Comparison of ENCODE assay signal across 10 cellular contexts in the genomic region with DNA sequence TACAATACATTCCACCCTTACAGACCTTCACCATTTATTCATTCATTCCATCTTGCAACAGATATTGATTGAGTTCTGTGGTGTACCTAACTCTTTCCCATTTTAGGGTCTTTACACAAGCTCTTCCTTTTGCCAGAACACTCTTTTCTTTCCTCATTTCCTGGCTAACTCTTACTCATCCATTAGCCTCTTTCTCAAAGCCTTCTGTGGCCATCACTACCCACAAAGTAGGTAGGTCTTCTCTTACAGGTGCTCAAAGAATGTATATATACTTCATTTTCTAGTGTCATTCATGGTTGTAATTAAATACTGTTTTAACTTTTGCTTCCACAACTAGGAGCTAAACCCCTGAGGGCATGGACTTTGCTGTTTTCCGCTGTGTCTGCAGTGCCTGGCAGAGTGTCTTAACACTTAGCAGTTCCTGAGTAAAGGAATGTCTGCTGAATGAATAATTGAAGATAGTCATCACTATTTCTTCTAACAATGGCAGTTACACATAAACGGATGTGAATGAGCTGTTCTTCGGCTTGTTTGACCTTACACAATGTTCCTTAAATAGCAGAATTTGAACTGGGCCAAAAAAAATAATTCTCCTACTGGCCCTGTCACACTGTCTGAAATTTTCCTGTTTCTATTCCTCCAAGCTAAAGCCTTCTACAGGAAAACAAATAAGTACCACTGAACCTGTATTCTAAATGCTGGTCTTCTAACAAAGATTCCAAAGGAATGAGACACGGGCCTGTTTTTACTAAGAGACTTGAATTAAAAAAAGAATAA. TPM values are rescaled to one million over a fixed set of nuclear protein-coding genes. Genes with fewer than 3 reads are reported as not detected.
DNase-seq lines count a peak whose midpoint lies in the region; ATAC-seq, FAIRE-seq and TF ChIP-seq lines count a peak whose summit lies in the region.
"Had no signal": no experiment of that assay in that cellular context is flagged by ENCODE, and none has a peak within 500 bp of the region (broad histone marks: within the 10 kb centered on the region; RNA-seq: fewer than 3 reads in every experiment).

No MANE protein-coding gene starts in this region.

- no peaks in the 10 kb centered on the region for H3K27me3 ChIP-seq in adrenal gland

- 37 to 47% (median 39%) methylated on average over 4 of the region's 4 CpGs for WGBS in adrenal gland, 4 donors

- peak overlapping the region in 4 of 5 donors; percentile 13 to 56 (median 36) for H3K27ac ChIP-seq in adrenal gland

- TF ChIP-seq CTCF in adrenal gland (IDR thresholded peaks at IDR 0.05) = no peak

- H3K4me3 ChIP-seq in adrenal gland (no peak overlapping the region), skeletal muscle cell (ENCODE audit: low read depth, low read length) (no peak overlapping the region)
- H3K4me3 ChIP-seq: K562 had no signal

- intact Hi-C loops in adrenal gland (cut with DNase I) = no loop called here

- no peak for TF ChIP-seq POLR2A in H54 (IDR thresholded peaks at IDR 0.05; ENCODE audit: low read depth, low read length)
- no peak for TF ChIP-seq POLR2A in adrenal gland (IDR thresholded peaks at IDR 0.05)

- peak; percentile 98 for FAIRE-seq in H54 (lab: Jason Lieb, UNC)
- FAIRE-seq: K562 had no signal

- DNase-seq in H54 (ENCODE audit: insufficient read length, low spot score) (peak; percentile 17), adrenal gland (peak in 5 of 7 donors; percentile 14 to 59 (median 17)), glomerular visceral epithelial cell (ENCODE audit: extremely low spot score) (peak; percentile 13), skeletal muscle cell (ENCODE audit: low read depth) (peak; percentile 74)
- no peak for DNase-seq in activated naive CD4-positive, alpha-beta T cell treated with anti-CD3 and anti-CD28 coated beads, Interleukin-2, amount 50 U/mL, for 16 hours
- DNase-seq in activated CD4-positive, CD25-positive, alpha-beta regulatory T cell treated with anti-CD3 and anti-CD28 coated beads, Interleukin-2, amount 50 U/mL, for 72 hours = no peak
- DNase-seq: activated naive CD4-positive, alpha-beta T cell treated with anti-CD3 and anti-CD28 coated beads, Interleukin-2, amount 10 ng/mL, durations not matched to agents 7 days and 5 days had no signal

- H3K4me1 ChIP-seq in adrenal gland (replicated peaks in 1 of 2) = peaks cover 0 to 20% of the 10 kb centered on the region in 2 donors

- ATAC-seq in HG02981 (IDR thresholded peaks at IDR 0.05; ENCODE audit: unreplicated experiment) (no peak), GM21786 (IDR thresholded peaks at IDR 0.05; ENCODE audit: unreplicated experiment) (no peak)
- ATAC-seq: K562 had no signal

- peaks cover 0 to 7% (median 0%) of the 10 kb centered on the region in 3 donors for H3K9me3 ChIP-seq in adrenal gland (replicated peaks in 1 of 3)

- no peaks in the 10 kb centered on the region for H3K36me3 ChIP-seq in adrenal gland (replicated peaks in 1 of 2)

RNA-seq across cellular contexts. Expression of a gene that starts 15.1 kb away (rescaled TPM):
- total RNA-seq in adrenal gland = 100 to 1,000 TPM in 1 of 8 donors, 10 to 100 TPM in 7; 35.0 to 158 (median 46.6) TPM
- polyA plus RNA-seq in adrenal gland = 10 to 100 TPM; 39.5 to 67.9 (median 50.9) TPM

RNA-seq across cellular contexts. Expression of a gene that starts 31.4 kb away (rescaled TPM):
- 10 to 100 TPM in 1 of 8 donors, 1 to 10 TPM in 7; 4.3 to 11.8 (median 6.8) TPM for total RNA-seq in adrenal gland
- 10 to 100 TPM in 1 of 3 donors, 1 to 10 TPM in 2; 4.2 to 10.1 (median 4.8) TPM for polyA plus RNA-seq in adrenal gland

RNA-seq across cellular contexts. Expression of a gene that starts 31.4 kb away (rescaled TPM):
- 10 to 100 TPM; 12.3 to 43.8 (median 32.8) TPM for total RNA-seq in adrenal gland
- 10 to 100 TPM in 1 of 3 donors, 1 to 10 TPM in 2; 4.4 to 38.9 (median 5.8) TPM for polyA plus RNA-seq in adrenal gland

Comparison
In these comparisons a context has a peak if more than half of its experiments do, and no peak if none do; other contexts are left out.
1. DNase-seq: peak in H54 (single experiment), adrenal gland (5 of 7), glomerular visceral epithelial cell (single experiment) and skeletal muscle cell (single experiment); none in activated naive CD4-positive, alpha-beta T cell treated with anti-CD3 and anti-CD28 coated beads, Interleukin-2, amount 50 U/mL, for 16 hours (single experiment) and activated CD4-positive, CD25-positive, alpha-beta regulatory T cell treated with anti-CD3 and anti-CD28 coated beads, Interleukin-2, amount 50 U/mL, for 72 hours (single experiment).